Comparison of ENCODE assay signal across 8 cellular contexts in genomic region chr1:44355582-44356305, GRCh38. TPM values are rescaled to one million over a fixed set of nuclear protein-coding genes. Genes with fewer than 3 reads are reported as not detected.
DNase-seq lines count a peak whose midpoint lies in the region; ATAC-seq and TF ChIP-seq lines count a peak whose summit lies in the region.

No MANE protein-coding gene starts in this region.

- H3K27me3 ChIP-seq in RWPE2 (ENCODE audit: insufficient read depth, poor library complexity, severe bottlenecking) (no peaks in the 10 kb centered on the region), fibroblast of lung (ENCODE audit: control insufficient read depth, insufficient read depth, low read length) (no peaks in the 10 kb centered on the region), smooth muscle cell (ENCODE audit: low read depth) (no peaks in the 10 kb centered on the region), prostate gland (replicated peaks; ENCODE audit: insufficient read depth) (no peaks in the 10 kb centered on the region)

- TF ChIP-seq CTCF in RWPE2 (IDR thresholded peaks at IDR 0.05; ENCODE audit: poor library complexity, severe bottlenecking) (no peak), fibroblast of lung (conservative IDR thresholded peaks at IDR 0.05 in 1 of 2, IDR thresholded peaks at IDR 0.05 in 1 of 2; ENCODE audit: low read depth in 1 of 2, low read length in 2 of 2) (no peak), smooth muscle cell (IDR thresholded peaks at IDR 0.05; ENCODE audit: borderline replicate concordance, insufficient read depth, poor library complexity, severe bottlenecking) (no peak), prostate gland (IDR thresholded peaks at IDR 0.05) (no peak)

- H3K27ac ChIP-seq in RWPE2 (ENCODE audit: poor library complexity, severe bottlenecking) (no peak overlapping the region), fibroblast of lung (ENCODE audit: insufficient read depth, low read length) (no peak overlapping the region), smooth muscle cell (ENCODE audit: low read depth) (no peak overlapping the region), prostate gland (no peak overlapping the region)

- ATAC-seq in RWPE2 (ENCODE audit: low read depth) (no peak), GM19397 (IDR thresholded peaks at IDR 0.05; ENCODE audit: unreplicated experiment) (no peak)

- H4K20me1 ChIP-seq in fibroblast of lung (ENCODE audit: control insufficient read depth, extremely low read depth, insufficient read depth, low read length): no peaks in the 10 kb centered on the region
- peaks cover 17% of the 10 kb centered on the region for H4K20me1 ChIP-seq in smooth muscle cell (ENCODE audit: low read depth)

- H3K36me3 ChIP-seq in RWPE2 (ENCODE audit: low read depth) (no peaks in the 10 kb centered on the region), fibroblast of lung (ENCODE audit: control insufficient read depth, insufficient read depth, low read length) (no peaks in the 10 kb centered on the region), smooth muscle cell (ENCODE audit: low read depth) (no peaks in the 10 kb centered on the region), prostate gland (no peaks in the 10 kb centered on the region)

- H3K9ac ChIP-seq in fibroblast of lung (ENCODE audit: insufficient read depth, low read length) (no peak overlapping the region), smooth muscle cell (ENCODE audit: low read depth) (peak overlapping the region; percentile 34)

- H3K4me2 ChIP-seq in fibroblast of lung (ENCODE audit: extremely low read depth, insufficient read depth, low read length) (peak overlapping the region; percentile 68), smooth muscle cell (peak overlapping the region; percentile 71)

- 68% methylated on average over 12 of the region's 12 CpGs for WGBS in smooth muscle cell (ENCODE audit: low lambda C conversion rate)
- WGBS in prostate gland: 69% methylated on average over 12 of the region's 12 CpGs

- DNase-seq in NCI-H82 (lab: John Stamatoyannopoulos, UW) (peak; percentile 60), NCI-H82 treated with DMSO at 0.1 percent for 48 hours (lab: John Stamatoyannopoulos, UW; ENCODE audit: unreplicated experiment) (no peak), RWPE2 (ENCODE audit: low spot score) (no peak), fibroblast of lung (ENCODE audit: low read depth in 2 of 2) (no peak), smooth muscle cell (lab: John Stamatoyannopoulos, UW; ENCODE audit: unreplicated experiment) (no peak), mucosa of gallbladder (ENCODE audit: low spot score) (no peak), prostate gland (ENCODE audit: low spot score) (no peak)

- intact Hi-C loops in prostate gland (cut with DNase I): loop anchor here (10.0 kb wide), 1 partner anchor 141 kb away; the partner anchor contains the start of gene DMAP1

- H3K4me1 ChIP-seq in RWPE2 (ENCODE audit: insufficient read depth, poor library complexity, severe bottlenecking): peaks cover 4% of the 10 kb centered on the region
- no peaks in the 10 kb centered on the region for H3K4me1 ChIP-seq in fibroblast of lung (ENCODE audit: control insufficient read depth, extremely low read depth, insufficient read depth, low read length)
- peaks cover 16% of the 10 kb centered on the region for H3K4me1 ChIP-seq in smooth muscle cell (ENCODE audit: low read depth)
- H3K4me1 ChIP-seq in prostate gland (replicated peaks): peaks cover 6% of the 10 kb centered on the region

- peak overlapping the region; percentile 88 for H2AFZ ChIP-seq in fibroblast of lung (ENCODE audit: low read length)
- H2AFZ ChIP-seq in smooth muscle cell (ENCODE audit: low read depth): peak overlapping the region; percentile 93

- H3K79me2 ChIP-seq in fibroblast of lung (ENCODE audit: control insufficient read depth, insufficient read depth, low read length): peaks cover 5% of the 10 kb centered on the region
- peaks cover 25% of the 10 kb centered on the region for H3K79me2 ChIP-seq in smooth muscle cell (ENCODE audit: low read depth)

- peaks cover 4% of the 10 kb centered on the region for H3F3A ChIP-seq in smooth muscle cell (ENCODE audit: low read depth)

- no peaks in the 10 kb centered on the region for H3K9me3 ChIP-seq in RWPE2 (ENCODE audit: severe bottlenecking)
- H3K9me3 ChIP-seq in fibroblast of lung (ENCODE audit: control insufficient read depth, insufficient read depth, low read depth, low read length): no peaks in the 10 kb centered on the region
- H3K9me3 ChIP-seq in smooth muscle cell (replicated peaks; ENCODE audit: low read depth): no peaks in the 10 kb centered on the region
- no peaks in the 10 kb centered on the region for H3K9me3 ChIP-seq in prostate gland

- TF ChIP-seq POLR2A in prostate gland (IDR thresholded peaks at IDR 0.05): no peak

- H3K4me3 ChIP-seq in RWPE2 (ENCODE audit: severe bottlenecking) (peak overlapping the region; percentile 97), fibroblast of lung (replicated peaks in 1 of 4; ENCODE audit: control extremely low read depth in 1 of 4, insufficient read depth in 1 of 4, low read depth in 3 of 4, low read length in 4 of 4) (peak overlapping the region in 3 of 4 experiments; percentile 17 to 85 (median 44)), smooth muscle cell (peak overlapping the region; percentile 86), prostate gland (peak overlapping the region in 1 of 2 donors; percentile 94)

RNA-seq across cellular contexts. Expression of gene ERI3, which starts 0.7 kb away (rescaled TPM):
- 39.0 and 44.9 TPM in 2 replicates for total RNA-seq in fibroblast of lung
- polyA plus RNA-seq in fibroblast of lung: 43.4 and 48.0 TPM in 2 replicates
- 41.7 and 54.9 TPM in 2 replicates for polyA plus RNA-seq in fibroblast of lung (2012)
- 70.2 and 74.4 TPM in 2 replicates for polyA minus RNA-seq in fibroblast of lung (ENCODE audit: low replicate concordance)
- total RNA-seq in smooth muscle cell: 55.4 and 91.2 TPM in 2 replicates
- polyA plus RNA-seq in smooth muscle cell: 98.2 and 112 TPM in 2 replicates
- total RNA-seq in mucosa of gallbladder: 51.9 TPM
- 100 to 1,000 TPM in 1 of 2 donors, 10 to 100 TPM in 1; 84.0 to 114 TPM for total RNA-seq in prostate gland

RNA-seq across cellular contexts. Expression of gene RNF220, which starts 49.3 kb away (rescaled TPM):
- total RNA-seq in fibroblast of lung (52.0 and 63.4 TPM in 2 replicates), smooth muscle cell (37.8 and 65.8 TPM in 2 replicates), mucosa of gallbladder (68.1 TPM), prostate gland (100 to 1,000 TPM; 116 to 147 TPM)
- polyA plus RNA-seq in fibroblast of lung (42.3 and 58.9 TPM in 2 replicates), smooth muscle cell (71.1 and 82.4 TPM in 2 replicates)
- polyA plus RNA-seq in fibroblast of lung (2012): 47.7 and 62.1 TPM in 2 replicates
- polyA minus RNA-seq in fibroblast of lung (ENCODE audit: low replicate concordance): 62.9 and 77.0 TPM in 2 replicates
